In the genomic region with DNA sequence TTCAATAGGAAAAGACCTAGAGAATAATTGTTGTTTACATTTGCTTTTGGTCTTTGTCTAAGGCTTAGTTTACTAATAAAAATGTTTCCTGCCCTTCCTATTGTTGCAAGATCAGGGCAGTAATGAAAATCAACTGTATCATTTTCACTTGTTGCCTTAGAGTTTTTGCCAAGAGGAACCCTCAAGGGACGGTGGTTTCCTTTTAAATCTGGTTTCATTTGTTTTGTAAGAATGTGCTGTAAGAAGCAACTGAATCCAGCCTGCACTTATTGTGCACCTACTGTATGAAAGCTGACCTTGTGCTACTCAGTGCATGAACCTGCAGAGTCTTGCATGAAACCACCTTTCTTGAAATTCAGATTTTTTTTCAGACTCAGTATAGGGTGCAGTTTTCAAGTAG, we compare ENCODE assay signal across 14 cellular contexts. TPM values are rescaled to one million over a fixed set of nuclear protein-coding genes. Genes with fewer than 3 reads are reported as not detected.
A peak's percentile ranks its signal among the peaks of the same experiment; 100 is the strongest.
DNase-seq lines count a peak whose midpoint lies in the region; ATAC-seq and TF ChIP-seq lines count a peak whose summit lies in the region.
"Had no signal": no experiment of that assay in that cellular context is flagged by ENCODE, and none has a peak within 500 bp of the region (broad histone marks: within the 10 kb centered on the region; RNA-seq: fewer than 3 reads in every experiment).

No MANE protein-coding gene starts in this region.

- peak overlapping the region; percentile 86; the same call in 1 of the 2 replicates for H3K4me3 ChIP-seq in ACC112 (ENCODE audit: low read depth, low read length)
- H3K4me3 ChIP-seq in HEK293 (ENCODE audit: low read depth, low read length) = no peak overlapping the region
- H3K4me3 ChIP-seq in RWPE2 (ENCODE audit: severe bottlenecking) = peak overlapping the region; percentile 96
- H3K4me3 ChIP-seq in hepatocyte = no peak overlapping the region
- H3K4me3 ChIP-seq: testis had no signal

- H3K36me3 ChIP-seq in ACC112 (ENCODE audit: insufficient read depth, low read length) (no peaks in the 10 kb centered on the region), HEK293 (ENCODE audit: control insufficient read depth in 2 of 2, insufficient read depth in 1 of 2, low read length in 2 of 2) (no peaks in the 10 kb centered on the region), RWPE2 (ENCODE audit: low read depth) (no peaks in the 10 kb centered on the region; the same call in 1 of the 2 replicates), hepatocyte (replicated peaks; ENCODE audit: insufficient read depth, low read depth) (no peaks in the 10 kb centered on the region)
- H3K36me3 ChIP-seq: ascending aorta had no signal

- H3K9me2 ChIP-seq in hepatocyte (replicated peaks; ENCODE audit: insufficient read depth) = no peaks in the 10 kb centered on the region

- H3K27ac ChIP-seq in ACC112 (ENCODE audit: low read depth, low read length) (no peak overlapping the region), HEK293 (ENCODE audit: extremely low read depth, low read depth, low read length) (no peak overlapping the region), RWPE2 (ENCODE audit: poor library complexity, severe bottlenecking) (peak overlapping the region; percentile 85), hepatocyte (no peak overlapping the region)
- H3K27ac ChIP-seq: testis had no signal

- H3K4me2 ChIP-seq in hepatocyte = peak overlapping the region; percentile 88

- POLR2A ChIA-PET in HEK293 (lab: Yijun Ruan, JAX) = no interaction called here

- peaks cover 96% of the 10 kb centered on the region for H3K79me2 ChIP-seq in ACC112 (ENCODE audit: control insufficient read depth, insufficient read depth, low read length, unreplicated experiment)
- peaks cover 94% of the 10 kb centered on the region for H3K79me2 ChIP-seq in hepatocyte

- TF ChIP-seq CTCF in HEK293 (tag by site-specific recombination; IDR thresholded peaks at IDR 0.05) = no peak
- TF ChIP-seq CTCF in RWPE2 (IDR thresholded peaks at IDR 0.05; ENCODE audit: poor library complexity, severe bottlenecking) = no peak
- TF ChIP-seq CTCF in hepatocyte (IDR thresholded peaks at IDR 0.05; ENCODE audit: poor library complexity) = no peak

- DNase-seq in RWPE2 (ENCODE audit: low spot score) = no peak
- no peak for DNase-seq in hepatocyte (ENCODE audit: low spot score)
- no peak for DNase-seq in CD1c-positive myeloid dendritic cell (ENCODE audit: extremely low spot score)
- DNase-seq in GM19238 (ENCODE audit: insufficient read length, low spot score) = no peak
- DNase-seq in NCI-H128 (lab: John Stamatoyannopoulos, UW; ENCODE audit: unreplicated experiment) = no peak
- DNase-seq: activated effector memory CD4-positive, alpha-beta T cell treated with anti-CD3 and anti-CD28 coated beads, Interleukin-2, amount 50 U/mL, for 16 hours; dorsolateral prefrontal cortex; NCI-H1092; stimulated activated CD4-positive, alpha-beta T cell treated with anti-CD3 and anti-CD28 coated beads, Interleukin-2, amount 100 ng/mL, for 24 hours; testis had no signal

- CTCF ChIA-PET in HEK293 (lab: Yijun Ruan, JAX) = interaction anchor here (1.2 to 1.9 kb wide), 2 partner anchors 134 to 211 kb away, joined by 4 to 6 read pairs; no protein-coding TSS in a partner anchor

- H3K27me3 ChIP-seq in ACC112 (ENCODE audit: insufficient read depth, low read length) (no peaks in the 10 kb centered on the region), RWPE2 (ENCODE audit: insufficient read depth, poor library complexity, severe bottlenecking) (no peaks in the 10 kb centered on the region), hepatocyte (no peaks in the 10 kb centered on the region)
- H3K27me3 ChIP-seq: ascending aorta, dorsolateral prefrontal cortex, testis had no signal

- ATAC-seq in RWPE2 (ENCODE audit: low read depth) (no peak), HG02588 (IDR thresholded peaks at IDR 0.05; ENCODE audit: unreplicated experiment) (no peak)

- H3K9me3 ChIP-seq in HEK293 (ENCODE audit: control insufficient read depth, insufficient read depth, low read depth, low read length) = no peaks in the 10 kb centered on the region
- no peaks in the 10 kb centered on the region for H3K9me3 ChIP-seq in RWPE2 (ENCODE audit: severe bottlenecking)
- no peaks in the 10 kb centered on the region for H3K9me3 ChIP-seq in hepatocyte (ENCODE audit: low read depth)
- H3K9me3 ChIP-seq: ascending aorta, testis had no signal

- H2AFZ ChIP-seq in ACC112 (ENCODE audit: low read length, unreplicated experiment) (no peak overlapping the region), hepatocyte (no peak overlapping the region)

- H4K20me1 ChIP-seq in hepatocyte (ENCODE audit: insufficient read depth, poor library complexity, severe bottlenecking) = peaks cover 66% of the 10 kb centered on the region

- WGBS in hepatocyte (ENCODE audit: low lambda C conversion rate, missing lambda C conversion rate) = 58% methylated on average over 1 of the region's 1 CpG

- H3K4me1 ChIP-seq in ACC112 (ENCODE audit: control insufficient read depth, insufficient read depth, low read length, unreplicated experiment) = peaks cover 55% of the 10 kb centered on the region
- H3K4me1 ChIP-seq in HEK293 (ENCODE audit: control insufficient read depth, insufficient read depth, low read length) = peaks cover 31% of the 10 kb centered on the region
- peaks cover 64% of the 10 kb centered on the region for H3K4me1 ChIP-seq in RWPE2 (ENCODE audit: insufficient read depth, poor library complexity, severe bottlenecking)
- H3K4me1 ChIP-seq in hepatocyte (ENCODE audit: insufficient read depth) = peaks cover 29% of the 10 kb centered on the region

TF ChIP-seq in HEK293, 187 proteins besides CTCF, POLR2A, EP300 and RAD21:
- TF ChIP-seq, protein P1, sequence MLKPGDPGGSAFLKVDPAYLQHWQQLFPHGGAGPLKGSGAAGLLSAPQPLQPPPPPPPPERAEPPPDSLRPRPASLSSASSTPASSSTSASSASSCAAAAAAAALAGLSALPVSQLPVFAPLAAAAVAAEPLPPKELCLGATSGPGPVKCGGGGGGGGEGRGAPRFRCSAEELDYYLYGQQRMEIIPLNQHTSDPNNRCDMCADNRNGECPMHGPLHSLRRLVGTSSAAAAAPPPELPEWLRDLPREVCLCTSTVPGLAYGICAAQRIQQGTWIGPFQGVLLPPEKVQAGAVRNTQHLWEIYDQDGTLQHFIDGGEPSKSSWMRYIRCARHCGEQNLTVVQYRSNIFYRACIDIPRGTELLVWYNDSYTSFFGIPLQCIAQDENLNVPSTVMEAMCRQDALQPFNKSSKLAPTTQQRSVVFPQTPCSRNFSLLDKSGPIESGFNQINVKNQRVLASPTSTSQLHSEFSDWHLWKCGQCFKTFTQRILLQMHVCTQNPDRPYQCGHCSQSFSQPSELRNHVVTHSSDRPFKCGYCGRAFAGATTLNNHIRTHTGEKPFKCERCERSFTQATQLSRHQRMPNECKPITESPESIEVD (tag by site-specific recombination; IDR thresholded peaks at IDR 0.05) = peak; percentile 54
- TF ChIP-seq ZIC2 (tag by site-specific recombination; IDR thresholded peaks at IDR 0.05) (no peak), ZNF792 (tag by site-specific recombination; IDR thresholded peaks at IDR 0.05) (peak; percentile 93), ZXDB (tag by site-specific recombination; IDR thresholded peaks at IDR 0.05) (no peak), SCRT2 (tag by site-specific recombination; IDR thresholded peaks at IDR 0.05) (peak; percentile 96), ZNF24 (tag by site-specific recombination; IDR thresholded peaks at IDR 0.05) (no peak), ZNF350 (tag by site-specific recombination; IDR thresholded peaks at IDR 0.05) (no peak), GLI4 (tag by site-specific recombination; IDR thresholded peaks at IDR 0.05) (no peak), ZNF510 (tag by site-specific recombination; IDR thresholded peaks at IDR 0.05; ENCODE audit: insufficient replicate concordance) (no peak), SCRT1 (tag by site-specific recombination; IDR thresholded peaks at IDR 0.05; ENCODE audit: borderline replicate concordance) (0 out of 2 replicates have a peak, but pooled peaks have one; percentile 24), YY1 (tag by site-specific recombination; IDR thresholded peaks at IDR 0.05) (no peak), ZNF423 (tag by site-specific recombination; IDR thresholded peaks at IDR 0.05) (no peak)
- TF ChIP-seq, protein P2, sequence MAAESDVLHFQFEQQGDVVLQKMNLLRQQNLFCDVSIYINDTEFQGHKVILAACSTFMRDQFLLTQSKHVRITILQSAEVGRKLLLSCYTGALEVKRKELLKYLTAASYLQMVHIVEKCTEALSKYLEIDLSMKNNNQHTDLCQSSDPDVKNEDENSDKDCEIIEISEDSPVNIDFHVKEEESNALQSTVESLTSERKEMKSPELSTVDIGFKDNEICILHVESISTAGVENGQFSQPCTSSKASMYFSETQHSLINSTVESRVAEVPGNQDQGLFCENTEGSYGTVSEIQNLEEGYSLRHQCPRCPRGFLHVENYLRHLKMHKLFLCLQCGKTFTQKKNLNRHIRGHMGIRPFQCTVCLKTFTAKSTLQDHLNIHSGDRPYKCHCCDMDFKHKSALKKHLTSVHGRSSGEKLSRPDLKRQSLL (tag by site-specific recombination; IDR thresholded peaks at IDR 0.05) = no peak
- TF ChIP-seq, protein P3, sequence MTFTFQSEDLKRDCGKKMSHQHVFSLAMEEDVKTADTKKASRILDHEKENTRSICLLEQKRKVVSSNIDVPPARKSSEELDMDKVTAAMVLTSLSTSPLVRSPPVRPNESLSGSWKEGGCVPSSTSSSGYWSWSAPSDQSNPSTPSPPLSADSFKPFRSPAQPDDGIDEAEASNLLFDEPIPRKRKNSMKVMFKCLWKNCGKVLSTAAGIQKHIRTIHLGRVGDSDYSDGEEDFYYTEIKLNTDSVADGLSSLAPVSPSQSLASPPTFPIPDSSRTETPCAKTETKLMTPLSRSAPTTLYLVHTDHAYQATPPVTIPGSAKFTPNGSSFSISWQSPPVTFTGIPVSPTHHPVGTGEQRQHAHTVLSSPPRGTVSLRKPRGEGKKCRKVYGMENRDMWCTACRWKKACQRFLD (tag by site-specific recombination; IDR thresholded peaks at IDR 0.05) = no peak

RNA-seq across cellular contexts. Expression of a gene that starts 5.3 kb away (rescaled TPM):
- 21.7 and 42.9 TPM in 2 replicates for total RNA-seq in hepatocyte
- 10.8 and 14.4 TPM in 2 replicates for polyA plus RNA-seq in hepatocyte

Comparison
In these comparisons a context has a peak if more than half of its experiments do, and no peak if none do; other contexts are left out.
1. H3K4me3 ChIP-seq: peak in ACC112 (single experiment) and RWPE2 (single experiment); none in HEK293 (single experiment) and hepatocyte (single experiment).